ENCODE assay signal across 10 cellular contexts in the genomic region with DNA sequence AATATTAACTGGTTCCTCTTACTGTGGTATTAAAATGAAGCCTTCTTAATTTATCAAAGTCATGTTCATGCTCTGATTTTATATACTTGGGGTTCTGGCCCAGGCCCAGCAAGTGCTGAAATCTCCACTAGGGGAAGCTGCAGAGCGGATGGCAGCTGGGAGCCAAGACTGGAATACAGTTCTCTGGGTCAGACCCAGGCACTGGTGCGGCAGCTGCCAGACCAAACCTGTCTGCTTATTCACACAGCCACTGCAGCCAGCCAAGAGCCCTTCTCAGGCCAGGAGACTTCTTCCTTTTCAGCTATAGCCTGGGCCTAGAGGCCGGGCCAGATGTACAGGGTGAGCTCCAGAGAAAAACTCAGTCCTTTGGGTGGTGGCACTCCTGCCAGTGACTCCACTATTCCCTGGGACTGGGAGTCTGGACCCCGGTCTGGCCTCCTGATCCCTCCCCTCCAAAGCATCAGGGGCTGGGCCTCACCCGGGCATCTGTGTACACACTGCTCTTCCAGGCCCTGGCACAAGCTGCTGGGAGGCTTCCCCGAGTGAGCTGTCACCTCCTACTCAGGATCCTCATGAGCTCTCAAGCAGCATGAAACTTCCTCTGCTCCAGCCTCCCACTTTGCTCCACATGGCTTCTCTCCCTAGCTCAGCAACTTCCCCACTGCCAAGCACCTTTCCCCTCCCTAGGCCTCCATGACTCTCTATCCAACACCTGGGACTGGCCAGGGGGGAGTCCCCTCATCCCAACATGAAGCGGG. TPM values are rescaled to one million over a fixed set of nuclear protein-coding genes. Genes with fewer than 3 reads are reported as not detected.
A peak's percentile ranks its signal among the peaks of the same experiment; 100 is the strongest.
DNase-seq lines count a peak whose midpoint lies in the region; ATAC-seq and TF ChIP-seq lines count a peak whose summit lies in the region.
"Had no signal": no experiment of that assay in that cellular context is flagged by ENCODE, and none has a peak within 500 bp of the region (broad histone marks: within the 10 kb centered on the region; RNA-seq: fewer than 3 reads in every experiment).

No MANE protein-coding gene starts in this region.

- no peaks in the 10 kb centered on the region for H3K27me3 ChIP-seq in WERI-Rb-1 (ENCODE audit: insufficient read depth, low read depth, severe bottlenecking)
- H3K27me3 ChIP-seq in right atrium auricular region = no peaks in the 10 kb centered on the region
- no peaks in the 10 kb centered on the region for H3K27me3 ChIP-seq in skeletal muscle tissue (ENCODE audit: control insufficient read depth in 3 of 3, insufficient read depth in 3 of 3, low read length in 3 of 3)

- DNase-seq in WERI-Rb-1 = peak; percentile 34
- peak; percentile 79 for DNase-seq in right atrium auricular region (ENCODE audit: low spot score)
- no peak for DNase-seq in stimulated activated naive CD4-positive, alpha-beta T cell treated with Interleukin-2 at 50 U/mL for 16 hours (lab: John Stamatoyannopoulos, UW)
- no peak for DNase-seq in stimulated activated CD8-positive, alpha-beta memory T cell treated with anti-CD3 and anti-CD28 coated beads, Interleukin-4, amount 100 ng/mL, for 48 hours
- DNase-seq in SW 1271 (lab: John Stamatoyannopoulos, UW) = no peak

- TF ChIP-seq CTCF in GM12873 (IDR thresholded peaks at IDR 0.05; ENCODE audit: insufficient read depth, low read depth, low read length, missing control alignments) (peak; percentile 33), WERI-Rb-1 (IDR thresholded peaks at IDR 0.05; ENCODE audit: low read depth, low read length) (peak; percentile 56), right atrium auricular region (IDR thresholded peaks at IDR 0.05) (peak; percentile 20 to 56)

- H3K27ac ChIP-seq in WERI-Rb-1 (no peak overlapping the region), right atrium auricular region (peak overlapping the region; percentile 1 to 14), skeletal muscle tissue (ENCODE audit: low read depth, low read length) (peak overlapping the region; percentile 81)

- H3K4me1 ChIP-seq in right atrium auricular region (peaks cover 0 to 65% of the 10 kb centered on the region in 2 donors), skeletal muscle tissue (ENCODE audit: control insufficient read depth in 3 of 3, insufficient read depth in 3 of 3, low read length in 3 of 3) (peaks cover 73 to 84% (median 75%) of the 10 kb centered on the region in 3 donors)

- ATAC-seq in HG03045 (IDR thresholded peaks at IDR 0.05; ENCODE audit: unreplicated experiment) = no peak

- no peaks in the 10 kb centered on the region for H3K9me3 ChIP-seq in WERI-Rb-1 (ENCODE audit: severe bottlenecking)
- H3K9me3 ChIP-seq in right atrium auricular region = no peaks in the 10 kb centered on the region
- H3K9me3 ChIP-seq in skeletal muscle tissue (ENCODE audit: control insufficient read depth in 3 of 3, low read length in 3 of 3) = no peaks in the 10 kb centered on the region

- H3K36me3 ChIP-seq in WERI-Rb-1 (peaks cover 7% of the 10 kb centered on the region), right atrium auricular region (peaks cover 17% of the 10 kb centered on the region), skeletal muscle tissue (ENCODE audit: control insufficient read depth in 3 of 3, insufficient read depth in 3 of 3, low read length in 3 of 3) (peaks cover 7 to 18% (median 12%) of the 10 kb centered on the region in 3 donors)

- H3K9ac ChIP-seq in skeletal muscle tissue (ENCODE audit: low read depth in 1 of 3, low read length in 3 of 3) = peak overlapping the region in 2 of 3 donors; percentile 57 to 70

- no peak overlapping the region for H3K4me3 ChIP-seq in WERI-Rb-1 (ENCODE audit: low read depth, low read length)
- H3K4me3 ChIP-seq in right atrium auricular region = no peak overlapping the region
- peak overlapping the region in 2 of 3 donors; percentile 9 to 29 for H3K4me3 ChIP-seq in skeletal muscle tissue (ENCODE audit: low read length in 3 of 3)

RNA-seq across cellular contexts. Expression of a gene that starts 24.4 kb away (rescaled TPM):
- total RNA-seq in right atrium auricular region (10 to 100 TPM; 79.7 to 95.7 TPM), skeletal muscle tissue (46.4 TPM)

RNA-seq across cellular contexts. Expression of a gene that starts 25.6 kb away (rescaled TPM):
- total RNA-seq in right atrium auricular region (not detected), skeletal muscle tissue (2.6 TPM)
- total RNA-seq: mononuclear cell had no signal

RNA-seq across cellular contexts. Expression of a gene that starts 26.8 kb away (rescaled TPM):
- total RNA-seq in right atrium auricular region = not detected
- total RNA-seq in skeletal muscle tissue = not detected
- total RNA-seq: M059J, mononuclear cell had no signal

RNA-seq across cellular contexts. Expression of a gene that starts 40.3 kb away (rescaled TPM):
- total RNA-seq in right atrium auricular region (10 to 100 TPM in 1 of 2 donors, 1 to 10 TPM in 1; 8.9 to 11.8 TPM), skeletal muscle tissue (11.5 TPM)

Comparison
In these comparisons a context has a peak if more than half of its experiments do, and no peak if none do; other contexts are left out.
1. DNase-seq: peak in WERI-Rb-1 (single experiment) and right atrium auricular region (single experiment); none in stimulated activated naive CD4-positive, alpha-beta T cell treated with Interleukin-2 at 50 U/mL for 16 hours (single experiment), stimulated activated CD8-positive, alpha-beta memory T cell treated with anti-CD3 and anti-CD28 coated beads, Interleukin-4, amount 100 ng/mL, for 48 hours (single experiment) and SW 1271 (0 of 2).
2. H3K4me3 ChIP-seq: peak in skeletal muscle tissue (2 of 3); none in WERI-Rb-1 (single experiment) and right atrium auricular region (0 of 2).
3. Peak in every context shown above with its lines, with median percentiles within 50 percentile points of each other: CTCF ChIP-seq.